1 cellular context compared by ENCODE assay signal in genomic region chr17:7486181-7486580, GRCh38.
TF ChIP-seq lines count a peak whose summit lies in the region.

No MANE protein-coding gene starts in this region.

TF ChIP-seq in K562, 482 proteins besides CTCF, POLR2A, EP300 and RAD21:
- TF ChIP-seq HDGF (IDR thresholded peaks at IDR 0.05) = 0 out of 2 replicates have a peak, but pooled peaks have one; percentile 47
- TF ChIP-seq PREB (CRISPR knock-in tag; IDR thresholded peaks at IDR 0.05) = no peak
- TF ChIP-seq ZNF24 (IDR thresholded peaks at IDR 0.05) = peak; percentile 54; the same call in 1 of the 2 replicates
- TF ChIP-seq NR0B1 (IDR thresholded peaks at IDR 0.05; ENCODE audit: partially characterized antibody) = no peak
- TF ChIP-seq FOXA1 (IDR thresholded peaks at IDR 0.05; ENCODE audit: borderline replicate concordance) = no peak
- no peak for TF ChIP-seq MYC (IDR thresholded peaks at IDR 0.05; ENCODE audit: low read depth, low read length)
- TF ChIP-seq MYC (CRISPR knock-in tag; IDR thresholded peaks at IDR 0.05; ENCODE audit: borderline replicate concordance, low read depth) = no peak
